Comparison of ENCODE assay signal across 13 cellular contexts in the genomic region with DNA sequence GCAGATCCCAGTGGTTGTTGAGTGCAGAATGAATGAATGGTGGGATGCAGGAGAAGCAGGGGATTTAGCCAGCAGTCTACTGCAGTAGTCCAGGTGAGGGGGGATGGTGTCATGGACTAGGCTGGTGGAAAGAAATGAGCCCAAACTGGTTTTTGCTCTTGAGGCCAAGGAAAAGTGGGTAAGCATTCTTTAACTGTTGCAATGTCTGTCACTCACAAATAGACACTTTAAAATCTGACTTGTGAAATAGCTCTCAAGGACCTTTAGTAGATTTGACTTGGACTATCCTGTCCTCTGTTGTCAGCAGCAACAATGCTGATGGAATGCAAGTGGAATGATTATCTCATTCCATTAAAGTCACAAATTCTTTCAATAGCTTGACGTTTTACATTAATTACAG. TPM values are rescaled to one million over a fixed set of nuclear protein-coding genes. Genes with fewer than 3 reads are reported as not detected.
DNase-seq lines count a peak whose midpoint lies in the region; ATAC-seq and TF ChIP-seq lines count a peak whose summit lies in the region.
"Had no signal": no experiment of that assay in that cellular context is flagged by ENCODE, and none has a peak within 500 bp of the region (broad histone marks: within the 10 kb centered on the region; RNA-seq: fewer than 3 reads in every experiment).

No MANE protein-coding gene starts in this region.

- H3K23ac ChIP-seq in mesendoderm (ENCODE audit: low read length): no peak overlapping the region

- no peak overlapping the region for H3K9ac ChIP-seq in BLaER1 treated with 17β-estradiol and CSF1 and Interleukin-3, amounts not matched to agents 10 nM and 100 nM
- no peak overlapping the region for H3K9ac ChIP-seq in mesendoderm (ENCODE audit: low read length)

- no peak overlapping the region for H4K8ac ChIP-seq in mesendoderm (ENCODE audit: low read depth, low read length)

- CTCF ChIA-PET in Caco-2 (lab: Charles Lee): no interaction called here
- CTCF ChIA-PET in activated CD8-positive, alpha-beta T cell treated with anti-CD3 and anti-CD28 coated beads, Interleukin-2, amount 10 ng/mL, durations not matched to agents 7 days and 5 days (lab: Charles Lee): interaction anchor here (0.9 to 1.0 kb wide), 2 partner anchors 11 to 32 kb away, joined by 3 to 4 read pairs; no protein-coding TSS in a partner anchor

- no peak for TF ChIP-seq CTCF in Caco-2 (IDR thresholded peaks at IDR 0.05; ENCODE audit: insufficient read depth in 1 of 2, low read depth in 1 of 2, low read length in 1 of 2, severe bottlenecking in 1 of 2, unreplicated experiment in 1 of 2)

- no peaks in the 10 kb centered on the region for H3K36me3 ChIP-seq in BLaER1 treated with 17β-estradiol and CSF1 and Interleukin-3, amounts not matched to agents 10 nM and 100 nM
- no peaks in the 10 kb centered on the region for H3K36me3 ChIP-seq in Caco-2 (ENCODE audit: control insufficient read depth, insufficient read depth, low read length)
- H3K36me3 ChIP-seq in mesendoderm (ENCODE audit: control insufficient read depth, insufficient read depth, low read length): no peaks in the 10 kb centered on the region
- H3K36me3 ChIP-seq: gastroesophageal sphincter, SJSA1 had no signal

- no peak overlapping the region for H3K4ac ChIP-seq in mesendoderm (ENCODE audit: low read depth, low read length)

- no peaks in the 10 kb centered on the region for H3K79me1 ChIP-seq in mesendoderm (ENCODE audit: low read length)

- H3K27ac Mint-ChIP-seq in Caco-2 (ENCODE audit: unreplicated experiment): peak overlapping the region; percentile 89
- H3K27ac Mint-ChIP-seq in activated CD8-positive, alpha-beta T cell treated with anti-CD3 and anti-CD28 coated beads, Interleukin-2, amount 10 ng/mL, durations not matched to agents 7 days and 5 days: peak overlapping the region; percentile 77

- no peaks in the 10 kb centered on the region for H3K79me2 ChIP-seq in mesendoderm (ENCODE audit: control insufficient read depth, insufficient read depth, low read length)

- no peak overlapping the region for H2BK120ac ChIP-seq in mesendoderm (ENCODE audit: low read depth, low read length)

- peaks cover 0 to 7% (median 0%) of the 10 kb centered on the region in 11 experiments; a peak in 3 of 22 replicates for H3K9me3 ChIP-seq in BLaER1 treated with 17β-estradiol and CSF1 and Interleukin-3, amounts not matched to agents 10 nM and 100 nM (replicated peaks in 1 of 11)
- H3K9me3 ChIP-seq in Caco-2: 0 out of 2 replicates have a peak, but pooled peaks cover 5% of the 10 kb centered on the region
- H3K9me3 ChIP-seq: gastroesophageal sphincter, SJSA1 had no signal

- no peak for ATAC-seq in activated CD8-positive, alpha-beta T cell treated with anti-CD3 and anti-CD28 coated beads, Interleukin-2, amount 10 ng/mL, durations not matched to agents 7 days and 5 days
- ATAC-seq in GM21367 (IDR thresholded peaks at IDR 0.05; ENCODE audit: unreplicated experiment) (no peak), HG03354 (IDR thresholded peaks at IDR 0.05; ENCODE audit: poor library complexity, severe bottlenecking, unreplicated experiment) (no peak)
- ATAC-seq: activated T-cell treated with anti-CD3 and anti-CD28 coated beads, Interleukin-2, amount 50 U/mL, for 72 hours; gastroesophageal sphincter had no signal

- peaks cover 20% of the 10 kb centered on the region for H3K9me3 Mint-ChIP-seq in Caco-2 (ENCODE audit: unreplicated experiment)
- peaks cover 5% of the 10 kb centered on the region for H3K9me3 Mint-ChIP-seq in activated CD8-positive, alpha-beta T cell treated with anti-CD3 and anti-CD28 coated beads, Interleukin-2, amount 10 ng/mL, durations not matched to agents 7 days and 5 days (ENCODE audit: insufficient read depth)

- intact Hi-C loops in Caco-2 (cut with micrococcal nuclease; ENCODE audit: unreplicated experiment): loop anchor here (1.0 to 2.0 kb wide), 4 partner anchors 24 to 66 kb away; no protein-coding TSS in a partner anchor

- H3K4me3 ChIP-seq in BLaER1 treated with 17β-estradiol and CSF1 and Interleukin-3, amounts not matched to agents 10 nM and 100 nM: no peak overlapping the region
- no peak overlapping the region for H3K4me3 ChIP-seq in Caco-2 (ENCODE audit: low read depth, low read length)
- no peak overlapping the region for H3K4me3 ChIP-seq in mesendoderm (ENCODE audit: low read length)
- H3K4me3 ChIP-seq: gastroesophageal sphincter, SJSA1 had no signal

- H3K4me3 Mint-ChIP-seq in Caco-2 (ENCODE audit: unreplicated experiment): peak overlapping the region; percentile 51
- no peak overlapping the region for H3K4me3 Mint-ChIP-seq in activated CD8-positive, alpha-beta T cell treated with anti-CD3 and anti-CD28 coated beads, Interleukin-2, amount 10 ng/mL, durations not matched to agents 7 days and 5 days

- peaks cover 9% of the 10 kb centered on the region for H3K36me3 Mint-ChIP-seq in Caco-2 (ENCODE audit: insufficient read depth, unreplicated experiment)
- peaks cover 36% of the 10 kb centered on the region for H3K36me3 Mint-ChIP-seq in activated CD8-positive, alpha-beta T cell treated with anti-CD3 and anti-CD28 coated beads, Interleukin-2, amount 10 ng/mL, durations not matched to agents 7 days and 5 days (ENCODE audit: low read depth)

- H2BK15ac ChIP-seq in mesendoderm (replicated peaks; ENCODE audit: low read depth): no peak overlapping the region

- no peaks in the 10 kb centered on the region for H3K27me3 ChIP-seq in BLaER1 treated with 17β-estradiol and CSF1 and Interleukin-3, amounts not matched to agents 10 nM and 100 nM
- H3K27me3 ChIP-seq in Caco-2 (replicated peaks; ENCODE audit: control insufficient read depth, insufficient read depth, low read length) (no peaks in the 10 kb centered on the region), mesendoderm (ENCODE audit: insufficient read depth, low read length, poor library complexity) (no peaks in the 10 kb centered on the region)
- H3K27me3 ChIP-seq: gastroesophageal sphincter, SJSA1 had no signal

- H4K20me1 ChIP-seq in BLaER1 treated with 17β-estradiol and CSF1 and Interleukin-3, amounts not matched to agents 10 nM and 100 nM: no peaks in the 10 kb centered on the region

- WGBS in mesendoderm (ENCODE audit: extremely low coverage, insufficient coverage, low lambda C conversion rate): no CpG with 5 or more reads among the region's 1 CpG

- peak overlapping the region in 1 of 11 experiments; percentile 16; a peak in 1 of 22 replicates for H3K27ac ChIP-seq in BLaER1 treated with 17β-estradiol and CSF1 and Interleukin-3, amounts not matched to agents 10 nM and 100 nM
- H3K27ac ChIP-seq in mesendoderm (ENCODE audit: low read depth, low read length): no peak overlapping the region
- H3K27ac ChIP-seq: gastroesophageal sphincter, SJSA1 had no signal

- H3K4me1 Mint-ChIP-seq in Caco-2 (ENCODE audit: low read depth, unreplicated experiment): peaks cover 26% of the 10 kb centered on the region
- peaks cover 71% of the 10 kb centered on the region for H3K4me1 Mint-ChIP-seq in activated CD8-positive, alpha-beta T cell treated with anti-CD3 and anti-CD28 coated beads, Interleukin-2, amount 10 ng/mL, durations not matched to agents 7 days and 5 days (ENCODE audit: low read depth)

- no peak overlapping the region for H2AK5ac ChIP-seq in mesendoderm (ENCODE audit: low read length)

- H3K27me3 Mint-ChIP-seq in Caco-2 (ENCODE audit: insufficient read depth, unreplicated experiment): no peaks in the 10 kb centered on the region
- no peaks in the 10 kb centered on the region for H3K27me3 Mint-ChIP-seq in activated CD8-positive, alpha-beta T cell treated with anti-CD3 and anti-CD28 coated beads, Interleukin-2, amount 10 ng/mL, durations not matched to agents 7 days and 5 days (ENCODE audit: low read depth)

- H3K4me1 ChIP-seq in BLaER1 treated with 17β-estradiol and CSF1 and Interleukin-3, amounts not matched to agents 10 nM and 100 nM: peaks cover 21 to 53% (median 43%) of the 10 kb centered on the region in 10 experiments
- H3K4me1 ChIP-seq in Caco-2 (peaks cover 37% of the 10 kb centered on the region), mesendoderm (ENCODE audit: control insufficient read depth, low read depth, low read length) (no peaks in the 10 kb centered on the region)
- H3K4me1 ChIP-seq: gastroesophageal sphincter, SJSA1 had no signal

- H3K56ac ChIP-seq in mesendoderm (ENCODE audit: low read length): no peak overlapping the region

- H4K5ac ChIP-seq in mesendoderm (ENCODE audit: low read length): no peak overlapping the region

- DNase-seq in Caco-2: peak; percentile 78 to 85
- DNase-seq in activated CD8-positive, alpha-beta T cell treated with anti-CD3 and anti-CD28 coated beads, Interleukin-2, amount 10 ng/mL, durations not matched to agents 7 days and 5 days: no peak
- peak; percentile 37 for DNase-seq in mesendoderm
- DNase-seq in DMS153 treated with DMSO at 0.1 percent for 48 hours (lab: John Stamatoyannopoulos, UW; ENCODE audit: unreplicated experiment): no peak
- DNase-seq: activated T-cell treated with anti-CD3 and anti-CD28 coated beads, Interleukin-2, amount 50 U/mL, for 72 hours; effector memory CD4-positive, alpha-beta T cell; Karpas-422; NCI-H187 treated with DMSO at 0.1 percent for 48 hours had no signal

- peak overlapping the region in 8 of 11 experiments; percentile 1 to 42 (median 26); a peak in 12 of 22 replicates for H3K4me2 ChIP-seq in BLaER1 treated with 17β-estradiol and CSF1 and Interleukin-3, amounts not matched to agents 10 nM and 100 nM
- H3K4me2 ChIP-seq in mesendoderm (ENCODE audit: low read length): no peak overlapping the region

- POLR2A ChIA-PET in Caco-2 (lab: Charles Lee): interaction anchor here (1.0 kb wide), 1 partner anchor 51 kb away, joined by 8 read pairs; no protein-coding TSS in a partner anchor
- POLR2A ChIA-PET in activated CD8-positive, alpha-beta T cell treated with anti-CD3 and anti-CD28 coated beads, Interleukin-2, amount 10 ng/mL, durations not matched to agents 7 days and 5 days (lab: Charles Lee): interaction anchor here (0.6 to 3.6 kb wide), 5 partner anchors 7 to 39 kb away, joined by 3 to 28 read pairs (median 3); a partner anchor contains a TSS

- BruUV-seq in Caco-2 (replicated peaks; lab: Mats Ljungman, UMichigan): no TSS peak

- H2BK5ac ChIP-seq in mesendoderm (ENCODE audit: low read length): no peak overlapping the region

- H3K18ac ChIP-seq in mesendoderm (ENCODE audit: low read length): no peak overlapping the region

RNA-seq across cellular contexts. Expression of a gene that starts 37.5 kb away (rescaled TPM):
- total RNA-seq in Caco-2 (2022): 54.7 and 58.0 TPM in 2 replicates
- 100 to 1,000 TPM; 453 to 469 TPM for total RNA-seq in activated CD8-positive, alpha-beta T cell treated with anti-CD3 and anti-CD28 coated beads, Interleukin-2, amount 10 ng/mL, durations not matched to agents 7 days and 5 days
- polyA plus RNA-seq in mesendoderm (2013, experiment 1 of 2): 5.2 TPM
- 5.8 TPM for polyA plus RNA-seq in mesendoderm (2013, experiment 2 of 2)

Comparison
In these comparisons a context has a peak if more than half of its experiments do, and no peak if none do; other contexts are left out.
1. DNase-seq: peak in Caco-2 (2 of 2) and mesendoderm (single experiment); none in activated CD8-positive, alpha-beta T cell treated with anti-CD3 and anti-CD28 coated beads, Interleukin-2, amount 10 ng/mL, durations not matched to agents 7 days and 5 days (single experiment) and DMS153 treated with DMSO at 0.1 percent for 48 hours (single experiment).